7 cellular contexts compared by ENCODE assay signal in the genomic region with DNA sequence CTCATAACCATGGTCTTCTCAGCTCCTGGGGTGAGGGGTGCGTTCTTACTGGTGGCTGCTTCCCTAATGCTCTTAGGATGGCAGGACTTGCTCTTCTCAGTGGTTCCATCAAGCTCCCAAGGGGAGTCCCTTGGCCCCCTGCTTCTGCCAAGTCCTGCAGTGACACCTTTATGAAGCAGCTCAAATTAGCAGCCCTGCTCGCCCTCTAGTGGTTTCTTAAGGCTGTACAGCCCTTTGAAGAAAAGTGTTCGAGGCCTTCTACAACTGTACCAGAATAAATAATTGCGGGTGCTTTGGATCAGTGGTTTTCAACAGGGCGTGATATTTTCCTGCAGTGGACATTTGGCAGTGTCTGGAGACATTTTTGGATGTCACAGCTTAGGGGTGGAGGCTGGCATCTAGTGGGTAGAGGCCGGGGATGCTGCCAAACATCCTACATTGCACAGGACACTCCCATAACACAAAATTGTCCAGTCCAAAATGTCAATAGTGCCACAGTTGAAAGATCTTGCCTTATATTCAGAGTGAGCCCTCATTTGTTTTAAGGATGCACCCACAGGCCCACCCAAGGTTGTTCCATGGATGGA.
A peak's percentile ranks its signal among the peaks of the same experiment; 100 is the strongest.
DNase-seq lines count a peak whose midpoint lies in the region; ATAC-seq and TF ChIP-seq lines count a peak whose summit lies in the region.

No MANE protein-coding gene starts in this region.

- no peaks in the 10 kb centered on the region for H3K36me3 Mint-ChIP-seq in activated CD4-positive, alpha-beta memory T cell treated with anti-CD3 and anti-CD28 coated beads, Interleukin-2, amount 10 ng/mL, durations not matched to agents 7 days and 5 days (ENCODE audit: low read depth)

- TF ChIP-seq POLR2A in esophagus muscularis mucosa (IDR thresholded peaks at IDR 0.05; ENCODE audit: low read depth), result no peak

- H3K4me1 Mint-ChIP-seq in activated CD4-positive, alpha-beta memory T cell treated with anti-CD3 and anti-CD28 coated beads, Interleukin-2, amount 10 ng/mL, durations not matched to agents 7 days and 5 days, result no peaks in the 10 kb centered on the region

- POLR2A ChIA-PET in activated CD4-positive, alpha-beta memory T cell treated with anti-CD3 and anti-CD28 coated beads, Interleukin-2, amount 10 ng/mL, durations not matched to agents 7 days and 5 days (lab: Charles Lee), result no interaction called here

- CTCF ChIA-PET in activated CD4-positive, alpha-beta memory T cell treated with anti-CD3 and anti-CD28 coated beads, Interleukin-2, amount 10 ng/mL, durations not matched to agents 7 days and 5 days (lab: Charles Lee), result interaction anchor here (0.6 to 1.3 kb wide), 8 partner anchors 9 to 552 kb away, joined by 3 to 6 read pairs (median 3); no protein-coding TSS in a partner anchor

- WGBS in esophagus muscularis mucosa, result 45% methylated on average over 6 of the region's 6 CpGs

- no peak for TF ChIP-seq EP300 in esophagus muscularis mucosa (IDR thresholded peaks at IDR 0.05)

- peak; percentile 6 for DNase-seq in GM06990 (ENCODE audit: extremely low read depth, insufficient read length)
- DNase-seq in NCI-H1105 treated with DMSO at 0.1 percent for 48 hours (lab: John Stamatoyannopoulos, UW), result peak; percentile 14
- DNase-seq in activated CD4-positive, alpha-beta memory T cell treated with anti-CD3 and anti-CD28 coated beads, Interleukin-2, amount 10 ng/mL, durations not matched to agents 7 days and 5 days, result peak; percentile 37
- no peak for DNase-seq in esophagus muscularis mucosa (ENCODE audit: extremely low spot score)
- DNase-seq in retinal pigment epithelial cell (ENCODE audit: low read depth), result no peak

- H3K4me1 ChIP-seq in esophagus muscularis mucosa, result no peaks in the 10 kb centered on the region

- H3K4me3 ChIP-seq in GM06990 (replicated peaks; ENCODE audit: low read depth, low read length), result no peak overlapping the region
- no peak overlapping the region for H3K4me3 ChIP-seq in esophagus muscularis mucosa
- no peak overlapping the region for H3K4me3 ChIP-seq in retinal pigment epithelial cell (ENCODE audit: low read length)

- peak; percentile 90 for TF ChIP-seq CTCF in GM06990 (IDR thresholded peaks at IDR 0.05; ENCODE audit: insufficient read depth, low read length, poor library complexity, severe bottlenecking)
- TF ChIP-seq CTCF in esophagus muscularis mucosa (IDR thresholded peaks at IDR 0.05), result peak; percentile 48 to 65 (median 59)
- TF ChIP-seq CTCF in retinal pigment epithelial cell (conservative IDR thresholded peaks at IDR 0.05; ENCODE audit: low read depth, low read length), result peak; percentile 82

- no peaks in the 10 kb centered on the region for H3K36me3 ChIP-seq in GM06990 (ENCODE audit: control insufficient read depth, insufficient read depth, low read length)
- H3K36me3 ChIP-seq in esophagus muscularis mucosa, result no peaks in the 10 kb centered on the region

- H3K9me3 Mint-ChIP-seq in activated CD4-positive, alpha-beta memory T cell treated with anti-CD3 and anti-CD28 coated beads, Interleukin-2, amount 10 ng/mL, durations not matched to agents 7 days and 5 days, result no peaks in the 10 kb centered on the region

- H3K27me3 Mint-ChIP-seq in activated CD4-positive, alpha-beta memory T cell treated with anti-CD3 and anti-CD28 coated beads, Interleukin-2, amount 10 ng/mL, durations not matched to agents 7 days and 5 days, result no peaks in the 10 kb centered on the region

- H3K27ac Mint-ChIP-seq in activated CD4-positive, alpha-beta memory T cell treated with anti-CD3 and anti-CD28 coated beads, Interleukin-2, amount 10 ng/mL, durations not matched to agents 7 days and 5 days, result no peak overlapping the region

- no peaks in the 10 kb centered on the region for H3K9me3 ChIP-seq in esophagus muscularis mucosa

- no peak overlapping the region for H3K4me3 Mint-ChIP-seq in activated CD4-positive, alpha-beta memory T cell treated with anti-CD3 and anti-CD28 coated beads, Interleukin-2, amount 10 ng/mL, durations not matched to agents 7 days and 5 days

- intact Hi-C loops in esophagus muscularis mucosa (cut with DNase I), result loop anchor here (5.0 to 10.0 kb wide), 2 partner anchors 323 to 760 kb away; a partner anchor contains a TSS

- H3K27me3 ChIP-seq in GM06990 (replicated peaks; ENCODE audit: control insufficient read depth, insufficient read depth, low read length), result no peaks in the 10 kb centered on the region
- no peaks in the 10 kb centered on the region for H3K27me3 ChIP-seq in esophagus muscularis mucosa

- ATAC-seq in GM21529 (IDR thresholded peaks at IDR 0.05; ENCODE audit: unreplicated experiment) (peak; percentile 86), HG02642 (IDR thresholded peaks at IDR 0.05; ENCODE audit: poor library complexity, unreplicated experiment) (no peak)

- no peak overlapping the region for H3K27ac ChIP-seq in esophagus muscularis mucosa (replicated peaks in 1 of 4)

Comparison
In these comparisons a context has a peak if more than half of its experiments do, and no peak if none do; other contexts are left out.
1. DNase-seq: peak in GM06990 (single experiment), NCI-H1105 treated with DMSO at 0.1 percent for 48 hours (single experiment) and activated CD4-positive, alpha-beta memory T cell treated with anti-CD3 and anti-CD28 coated beads, Interleukin-2, amount 10 ng/mL, durations not matched to agents 7 days and 5 days (single experiment); none in esophagus muscularis mucosa (single experiment) and retinal pigment epithelial cell (single experiment).
2. Peak in every context shown above with its lines, with median percentiles within 50 percentile points of each other: CTCF ChIP-seq.